32 cellular contexts compared by ENCODE assay signal in genomic region chr1:36948606-36949005, GRCh38.
"Had no signal": no experiment of that assay in that cellular context is flagged by ENCODE, and none has a peak within 500 bp of the region (broad histone marks: within the 10 kb centered on the region; RNA-seq: fewer than 3 reads in every experiment).

No MANE protein-coding gene starts in this region.

- H3K27ac ChIP-seq: adrenal gland, body of pancreas, foreskin keratinocyte, gastrocnemius medialis, heart left ventricle, WERI-Rb-1 had no signal

- H3K4me1 Mint-ChIP-seq: activated naive CD4-positive, alpha-beta T cell treated with anti-CD3 and anti-CD28 coated beads, Interleukin-2, amount 50 U/mL, for 24 hours; activated naive CD8-positive, alpha-beta T cell treated with anti-CD3 and anti-CD28 coated beads for 36 hours; activated naive CD8-positive, alpha-beta T cell treated with anti-CD3 and anti-CD28 coated beads, Interleukin-2, amount 50 U/mL, for 24 hours; activated T-helper 17 cell treated with anti-CD3 and anti-CD28 coated beads, Interleukin-2, amount 50 U/mL, for 72 hours had no signal

- H3K9me3 Mint-ChIP-seq: activated B cell treated with CpG ODN at 0.5 μM for 24 hours; activated CD8-positive, alpha-beta T cell treated with anti-CD3 and anti-CD28 coated beads for 36 hours; activated naive CD4-positive, alpha-beta T cell treated with anti-CD3 and anti-CD28 coated beads for 36 hours; activated naive CD4-positive, alpha-beta T cell treated with anti-CD3 and anti-CD28 coated beads, Interleukin-2, amount 50 U/mL, for 24 hours; activated naive CD8-positive, alpha-beta T cell treated with anti-CD3 and anti-CD28 coated beads for 36 hours; activated naive CD8-positive, alpha-beta T cell treated with anti-CD3 and anti-CD28 coated beads, Interleukin-2, amount 50 U/mL, for 24 hours; activated T-cell treated with anti-CD3 and anti-CD28 coated beads, Interleukin-2, amount 50 U/mL, for 4 hours; activated T-helper 17 cell treated with anti-CD3 and anti-CD28 coated beads, Interleukin-2, amount 50 U/mL, for 72 hours; T-helper 2 cell treated with Interferon-gamma antibody and Interleukin-4, amounts not matched to agents 5 μg/mL and 100 μg/mL, for 36 hours had no signal

- H3K4me3 Mint-ChIP-seq: activated B cell treated with CpG ODN at 0.5 μM for 24 hours; activated CD8-positive, alpha-beta T cell treated with anti-CD3 and anti-CD28 coated beads for 36 hours; activated naive CD4-positive, alpha-beta T cell treated with anti-CD3 and anti-CD28 coated beads for 36 hours; activated naive CD4-positive, alpha-beta T cell treated with anti-CD3 and anti-CD28 coated beads, Interleukin-2, amount 50 U/mL, for 24 hours; activated naive CD8-positive, alpha-beta T cell treated with anti-CD3 and anti-CD28 coated beads for 36 hours; activated naive CD8-positive, alpha-beta T cell treated with anti-CD3 and anti-CD28 coated beads, Interleukin-2, amount 50 U/mL, for 24 hours; activated T-cell treated with anti-CD3 and anti-CD28 coated beads, Interleukin-2, amount 50 U/mL, for 4 hours; activated T-helper 17 cell treated with anti-CD3 and anti-CD28 coated beads, Interleukin-2, amount 50 U/mL, for 72 hours; T-helper 17 cell; T-helper 2 cell treated with Interferon-gamma antibody and Interleukin-4, amounts not matched to agents 5 μg/mL and 100 μg/mL, for 36 hours had no signal

- H3K4me3 ChIP-seq: adrenal gland, body of pancreas, gastrocnemius medialis, heart left ventricle had no signal

- H3K27me3 ChIP-seq: adrenal gland, body of pancreas, foreskin keratinocyte had no signal

- ATAC-seq: activated CD4-positive, CD25-positive, alpha-beta regulatory T cell treated with anti-CD3 and anti-CD28 coated beads, Interleukin-2, amount 50 U/mL, for 24 hours; activated CD8-positive, alpha-beta T cell treated with anti-CD3 and anti-CD28 coated beads for 36 hours; activated naive CD8-positive, alpha-beta T cell treated with anti-CD3 and anti-CD28 coated beads, Interleukin-2, amount 50 U/mL, for 24 hours; activated T-cell treated with anti-CD3 and anti-CD28 coated beads, Interleukin-2, amount 50 U/mL, for 4 hours; activated T-helper 17 cell treated with anti-CD3 and anti-CD28 coated beads, Interleukin-2, amount 50 U/mL, for 72 hours; body of pancreas; esophagus mucosa; foreskin keratinocyte; gastrocnemius medialis; heart left ventricle; T-helper 17 cell had no signal

- H3K36me3 Mint-ChIP-seq: activated naive CD4-positive, alpha-beta T cell treated with anti-CD3 and anti-CD28 coated beads, Interleukin-2, amount 50 U/mL, for 24 hours; activated naive CD8-positive, alpha-beta T cell treated with anti-CD3 and anti-CD28 coated beads for 36 hours had no signal

- H3K27ac Mint-ChIP-seq: activated B cell treated with CpG ODN at 0.5 μM for 24 hours; activated CD8-positive, alpha-beta T cell treated with anti-CD3 and anti-CD28 coated beads for 36 hours; activated naive CD4-positive, alpha-beta T cell treated with anti-CD3 and anti-CD28 coated beads for 36 hours; activated naive CD4-positive, alpha-beta T cell treated with anti-CD3 and anti-CD28 coated beads, Interleukin-2, amount 50 U/mL, for 24 hours; activated naive CD8-positive, alpha-beta T cell treated with anti-CD3 and anti-CD28 coated beads for 36 hours; activated naive CD8-positive, alpha-beta T cell treated with anti-CD3 and anti-CD28 coated beads, Interleukin-2, amount 50 U/mL, for 24 hours; activated T-helper 17 cell treated with anti-CD3 and anti-CD28 coated beads, Interleukin-2, amount 50 U/mL, for 72 hours; T-helper 17 cell; T-helper 2 cell treated with Interferon-gamma antibody and Interleukin-4, amounts not matched to agents 5 μg/mL and 100 μg/mL, for 36 hours had no signal

- H3K36me3 ChIP-seq: adrenal gland, gastrocnemius medialis, heart left ventricle had no signal

- H3K9me3 ChIP-seq: adrenal gland, body of pancreas, gastrocnemius medialis, heart left ventricle had no signal

- H3K4me1 ChIP-seq: adrenal gland, body of pancreas, foreskin keratinocyte, gastrocnemius medialis, heart left ventricle had no signal

- DNase-seq: activated B cell treated with CpG ODN at 0.5 μM for 24 hours; activated CD4-positive, alpha-beta T cell treated with anti-CD3 and anti-CD28 coated beads for 48 hours; activated CD4-positive, alpha-beta T cell treated with anti-CD3 and anti-CD28 coated beads, Interleukin-2, amount 50 U/mL, for 1 hour; activated CD4-positive, alpha-beta T cell treated with anti-CD3 and anti-CD28 coated beads, Interleukin-2, amount 50 U/mL, for 48 hours; activated CD8-positive, alpha-beta memory T cell treated with anti-CD3 and anti-CD28 coated beads for 24 hours; activated CD8-positive, alpha-beta T cell treated with anti-CD3 and anti-CD28 coated beads for 36 hours; activated effector memory CD4-positive, alpha-beta T cell treated with Interleukin-2 at 50 U/mL for 16 hours; activated gamma-delta T cell treated with Interleukin-2 at 50 U/mL for 16 hours; activated naive CD4-positive, alpha-beta T cell treated with anti-CD3 and anti-CD28 coated beads for 36 hours; activated naive CD8-positive, alpha-beta T cell treated with anti-CD3 and anti-CD28 coated beads for 36 hours; activated naive CD8-positive, alpha-beta T cell treated with anti-CD3 and anti-CD28 coated beads, Interleukin-2, amount 50 U/mL, for 24 hours; activated T-cell treated with anti-CD3 and anti-CD28 coated beads, Interleukin-2, amount 50 U/mL, for 4 hours; adrenal gland; amygdala; aorta; body of pancreas; cortex of kidney; dermis blood vessel endothelial cell; effector CD4-positive, alpha-beta T cell; foreskin keratinocyte; gastrocnemius medialis; glutamatergic neuron; heart left ventricle; T-helper 1 cell; T-helper 17 cell; T1000; WERI-Rb-1 had no signal

- H3K27me3 Mint-ChIP-seq: activated CD8-positive, alpha-beta T cell treated with anti-CD3 and anti-CD28 coated beads for 36 hours had no signal
